In the genomic region with DNA sequence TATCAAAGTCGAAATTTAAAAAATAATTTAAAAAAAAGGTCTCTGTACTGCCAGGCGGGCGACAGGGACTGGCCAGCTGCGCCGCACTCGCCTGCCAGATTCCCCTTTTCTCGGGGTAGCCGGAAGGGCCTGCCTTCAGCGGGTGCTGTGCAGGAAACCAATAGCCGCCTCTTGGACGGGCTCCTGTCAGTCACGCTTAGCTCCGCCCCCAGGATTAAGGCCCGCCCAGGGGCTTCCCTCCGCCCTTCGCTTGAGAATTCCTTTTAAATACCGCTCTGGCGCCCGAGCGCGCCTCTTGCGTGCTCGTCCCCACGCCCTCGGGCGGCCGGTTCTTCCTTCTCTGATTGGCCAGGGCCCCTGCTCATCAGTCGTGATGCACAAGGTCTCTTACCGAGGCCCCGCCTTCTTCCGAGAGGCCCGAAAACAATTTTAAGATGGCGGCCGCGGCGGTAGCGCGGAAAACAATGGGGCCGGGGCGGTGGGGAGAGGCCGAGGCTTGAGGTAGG, we compare ENCODE assay signal across 8 cellular contexts. TPM values are rescaled to one million over a fixed set of nuclear protein-coding genes. Genes with fewer than 3 reads are reported as not detected.
A peak's percentile ranks its signal among the peaks of the same experiment; 100 is the strongest.
DNase-seq lines count a peak whose midpoint lies in the region; FAIRE-seq and TF ChIP-seq lines count a peak whose summit lies in the region.

A gene with protein sequence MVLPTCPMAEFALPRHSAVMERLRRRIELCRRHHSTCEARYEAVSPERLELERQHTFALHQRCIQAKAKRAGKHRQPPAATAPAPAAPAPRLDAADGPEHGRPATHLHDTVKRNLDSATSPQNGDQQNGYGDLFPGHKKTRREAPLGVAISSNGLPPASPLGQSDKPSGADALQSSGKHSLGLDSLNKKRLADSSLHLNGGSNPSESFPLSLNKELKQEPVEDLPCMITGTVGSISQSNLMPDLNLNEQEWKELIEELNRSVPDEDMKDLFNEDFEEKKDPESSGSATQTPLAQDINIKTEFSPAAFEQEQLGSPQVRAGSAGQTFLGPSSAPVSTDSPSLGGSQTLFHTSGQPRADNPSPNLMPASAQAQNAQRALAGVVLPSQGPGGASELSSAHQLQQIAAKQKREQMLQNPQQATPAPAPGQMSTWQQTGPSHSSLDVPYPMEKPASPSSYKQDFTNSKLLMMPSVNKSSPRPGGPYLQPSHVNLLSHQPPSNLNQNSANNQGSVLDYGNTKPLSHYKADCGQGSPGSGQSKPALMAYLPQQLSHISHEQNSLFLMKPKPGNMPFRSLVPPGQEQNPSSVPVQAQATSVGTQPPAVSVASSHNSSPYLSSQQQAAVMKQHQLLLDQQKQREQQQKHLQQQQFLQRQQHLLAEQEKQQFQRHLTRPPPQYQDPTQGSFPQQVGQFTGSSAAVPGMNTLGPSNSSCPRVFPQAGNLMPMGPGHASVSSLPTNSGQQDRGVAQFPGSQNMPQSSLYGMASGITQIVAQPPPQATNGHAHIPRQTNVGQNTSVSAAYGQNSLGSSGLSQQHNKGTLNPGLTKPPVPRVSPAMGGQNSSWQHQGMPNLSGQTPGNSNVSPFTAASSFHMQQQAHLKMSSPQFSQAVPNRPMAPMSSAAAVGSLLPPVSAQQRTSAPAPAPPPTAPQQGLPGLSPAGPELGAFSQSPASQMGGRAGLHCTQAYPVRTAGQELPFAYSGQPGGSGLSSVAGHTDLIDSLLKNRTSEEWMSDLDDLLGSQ (plus strand): TSS at position 411 of the 506 bp plus-strand sequence. CDS start 291 bp downstream, outside the sequence.

- no peaks in the 10 kb centered on the region for H3K27me3 Mint-ChIP-seq in HFFc6 (ENCODE audit: insufficient read depth)
- no peaks in the 10 kb centered on the region for H3K27me3 Mint-ChIP-seq in activated naive CD4-positive, alpha-beta T cell treated with anti-CD3 and anti-CD28 coated beads, Interleukin-2, amount 10 ng/mL, durations not matched to agents 7 days and 5 days

- peaks cover 35% of the 10 kb centered on the region for H3K36me3 Mint-ChIP-seq in HFFc6 (ENCODE audit: low read depth)
- H3K36me3 Mint-ChIP-seq in activated naive CD4-positive, alpha-beta T cell treated with anti-CD3 and anti-CD28 coated beads, Interleukin-2, amount 10 ng/mL, durations not matched to agents 7 days and 5 days, result peaks cover 49% of the 10 kb centered on the region

- peak within 1 kb of the TSS; percentile 97 for H3K9ac ChIP-seq in SK-N-MC (ENCODE audit: insufficient read length)

- H3K4me3 Mint-ChIP-seq in HFFc6, result peak within 1 kb of the TSS; percentile 96
- H3K4me3 Mint-ChIP-seq in activated naive CD4-positive, alpha-beta T cell treated with anti-CD3 and anti-CD28 coated beads, Interleukin-2, amount 10 ng/mL, durations not matched to agents 7 days and 5 days, result peak within 1 kb of the TSS; percentile 97

- H3K27ac ChIP-seq in SK-N-MC (peak within 1 kb of the TSS; percentile 88), neutrophil (peak within 1 kb of the TSS; percentile 98), substantia nigra (ENCODE audit: low read depth, low read length, poor library complexity, severe bottlenecking) (peak within 1 kb of the TSS; percentile 88)

- H3K9me3 Mint-ChIP-seq in HFFc6, result no peaks in the 10 kb centered on the region
- no peaks in the 10 kb centered on the region for H3K9me3 Mint-ChIP-seq in activated naive CD4-positive, alpha-beta T cell treated with anti-CD3 and anti-CD28 coated beads, Interleukin-2, amount 10 ng/mL, durations not matched to agents 7 days and 5 days

- DNase-seq in GM04503 (ENCODE audit: low read depth) (peak; percentile 98), HFFc6 (peak; percentile 100), NB4 (ENCODE audit: low read depth) (peak; percentile 99), SK-N-MC (ENCODE audit: low read depth, low spot score) (peak; percentile 98), frontal cortex (ENCODE audit: low spot score in 2 of 2) (peak; percentile 98 to 99), substantia nigra (lab: John Stamatoyannopoulos, UW) (peak; percentile 74 to 100 (median 99))
- peak; percentile 100 for DNase-seq in activated naive CD4-positive, alpha-beta T cell treated with anti-CD3 and anti-CD28 coated beads, Interleukin-2, amount 10 ng/mL, durations not matched to agents 7 days and 5 days

- H3K4me3 ChIP-seq in NB4 (ENCODE audit: low read depth, low read length) (peak within 1 kb of the TSS; percentile 95), SK-N-MC (peak within 1 kb of the TSS; percentile 99), neutrophil (ENCODE audit: low read depth in 1 of 2, low read length in 1 of 2) (peak within 1 kb of the TSS; percentile 72 to 84)

- CTCF ChIA-PET in activated naive CD4-positive, alpha-beta T cell treated with anti-CD3 and anti-CD28 coated beads, Interleukin-2, amount 10 ng/mL, durations not matched to agents 7 days and 5 days (lab: Charles Lee), result interaction anchor here (0.9 to 1.3 kb wide), 4 partner anchors 23 to 104 kb away, joined by 3 to 6 read pairs (median 4); no protein-coding TSS in a partner anchor

- TF ChIP-seq CTCF in HFFc6 (IDR thresholded peaks at IDR 0.05) (no peak; the same call in 1 of the 2 replicates), NB4 (IDR thresholded peaks at IDR 0.05; ENCODE audit: low read depth, low read length) (no peak), neutrophil (IDR thresholded peaks at IDR 0.05) (peak; percentile 47)

- H3K9me3 ChIP-seq in SK-N-MC (ENCODE audit: low read depth, low read length) (no peaks in the 10 kb centered on the region), neutrophil (no peaks in the 10 kb centered on the region)

- FAIRE-seq in frontal cortex (lab: Jason Lieb, UNC), result peak; percentile 94

- peak; percentile 83 for TF ChIP-seq POLR2A in NB4 (IDR thresholded peaks at IDR 0.05; ENCODE audit: extremely low read depth, insufficient read length)

- H3K36me3 ChIP-seq in SK-N-MC (ENCODE audit: insufficient read depth, low read length) (peaks cover 54% of the 10 kb centered on the region), neutrophil (no peaks in the 10 kb centered on the region)

- H3K27ac Mint-ChIP-seq in HFFc6, result peak within 1 kb of the TSS; percentile 89
- H3K27ac Mint-ChIP-seq in activated naive CD4-positive, alpha-beta T cell treated with anti-CD3 and anti-CD28 coated beads, Interleukin-2, amount 10 ng/mL, durations not matched to agents 7 days and 5 days, result peak within 1 kb of the TSS; percentile 94

- H3K4me1 ChIP-seq in neutrophil (ENCODE audit: control insufficient read depth in 1 of 2, insufficient read depth in 1 of 2, low read depth in 1 of 2, low read length in 1 of 2), result peaks cover 59 to 65% of the 10 kb centered on the region in 2 experiments

- no peaks in the 10 kb centered on the region for H3K27me3 ChIP-seq in neutrophil

- peaks cover 37% of the 10 kb centered on the region for H3K4me1 Mint-ChIP-seq in HFFc6 (ENCODE audit: low read depth)
- H3K4me1 Mint-ChIP-seq in activated naive CD4-positive, alpha-beta T cell treated with anti-CD3 and anti-CD28 coated beads, Interleukin-2, amount 10 ng/mL, durations not matched to agents 7 days and 5 days, result peaks cover 39% of the 10 kb centered on the region

RNA-seq across cellular contexts. Expression of the gene that starts here (rescaled TPM):
- total RNA-seq in HFFc6 (2021; fragmentation: NEBNext Ultra II Directional; extraction: Animal tissue kit (Norgen Biotek cat#: 25700)), result 10 to 100 TPM; 14.9 to 17.7 (median 16.5) TPM
- 7.3 TPM for total RNA-seq in frontal cortex

Comparison
In these comparisons a context has a peak if more than half of its experiments do, and no peak if none do; other contexts are left out.
1. Peak in every context shown above with its lines: DNase-seq, H3K4me3 ChIP-seq and H3K27ac ChIP-seq.